2 cellular contexts compared by ENCODE assay signal in the genomic region with DNA sequence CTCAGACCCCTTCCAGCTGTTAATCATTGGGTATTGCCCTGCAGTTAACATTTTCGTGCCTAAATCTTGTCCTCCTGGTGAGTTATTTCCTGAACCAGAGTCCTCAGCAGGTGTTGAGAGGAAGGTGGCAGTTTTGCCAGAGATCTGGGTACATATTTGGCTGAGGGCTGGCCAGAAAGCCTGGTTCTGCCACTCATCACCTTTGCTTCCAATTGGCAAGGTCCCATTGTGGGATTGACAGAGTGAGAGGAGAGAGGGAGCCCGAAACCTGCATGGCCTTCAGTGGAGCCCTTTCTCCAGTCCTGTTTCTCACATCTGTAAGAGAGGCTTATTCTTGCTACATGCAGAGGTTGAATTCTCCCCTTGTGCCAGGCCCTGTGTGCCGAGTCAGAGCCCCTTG.
TF ChIP-seq lines count a peak whose summit lies in the region.

No MANE protein-coding gene starts in this region.

TF ChIP-seq in GM23338, 12 proteins besides CTCF, POLR2A, EP300 and RAD21 (continues in another document):
- no peak for TF ChIP-seq ZNF114 (CRISPR knock-in tag; IDR thresholded peaks at IDR 0.05)
- no peak for TF ChIP-seq ETS1 (IDR thresholded peaks at IDR 0.05)
- TF ChIP-seq, protein P1, sequence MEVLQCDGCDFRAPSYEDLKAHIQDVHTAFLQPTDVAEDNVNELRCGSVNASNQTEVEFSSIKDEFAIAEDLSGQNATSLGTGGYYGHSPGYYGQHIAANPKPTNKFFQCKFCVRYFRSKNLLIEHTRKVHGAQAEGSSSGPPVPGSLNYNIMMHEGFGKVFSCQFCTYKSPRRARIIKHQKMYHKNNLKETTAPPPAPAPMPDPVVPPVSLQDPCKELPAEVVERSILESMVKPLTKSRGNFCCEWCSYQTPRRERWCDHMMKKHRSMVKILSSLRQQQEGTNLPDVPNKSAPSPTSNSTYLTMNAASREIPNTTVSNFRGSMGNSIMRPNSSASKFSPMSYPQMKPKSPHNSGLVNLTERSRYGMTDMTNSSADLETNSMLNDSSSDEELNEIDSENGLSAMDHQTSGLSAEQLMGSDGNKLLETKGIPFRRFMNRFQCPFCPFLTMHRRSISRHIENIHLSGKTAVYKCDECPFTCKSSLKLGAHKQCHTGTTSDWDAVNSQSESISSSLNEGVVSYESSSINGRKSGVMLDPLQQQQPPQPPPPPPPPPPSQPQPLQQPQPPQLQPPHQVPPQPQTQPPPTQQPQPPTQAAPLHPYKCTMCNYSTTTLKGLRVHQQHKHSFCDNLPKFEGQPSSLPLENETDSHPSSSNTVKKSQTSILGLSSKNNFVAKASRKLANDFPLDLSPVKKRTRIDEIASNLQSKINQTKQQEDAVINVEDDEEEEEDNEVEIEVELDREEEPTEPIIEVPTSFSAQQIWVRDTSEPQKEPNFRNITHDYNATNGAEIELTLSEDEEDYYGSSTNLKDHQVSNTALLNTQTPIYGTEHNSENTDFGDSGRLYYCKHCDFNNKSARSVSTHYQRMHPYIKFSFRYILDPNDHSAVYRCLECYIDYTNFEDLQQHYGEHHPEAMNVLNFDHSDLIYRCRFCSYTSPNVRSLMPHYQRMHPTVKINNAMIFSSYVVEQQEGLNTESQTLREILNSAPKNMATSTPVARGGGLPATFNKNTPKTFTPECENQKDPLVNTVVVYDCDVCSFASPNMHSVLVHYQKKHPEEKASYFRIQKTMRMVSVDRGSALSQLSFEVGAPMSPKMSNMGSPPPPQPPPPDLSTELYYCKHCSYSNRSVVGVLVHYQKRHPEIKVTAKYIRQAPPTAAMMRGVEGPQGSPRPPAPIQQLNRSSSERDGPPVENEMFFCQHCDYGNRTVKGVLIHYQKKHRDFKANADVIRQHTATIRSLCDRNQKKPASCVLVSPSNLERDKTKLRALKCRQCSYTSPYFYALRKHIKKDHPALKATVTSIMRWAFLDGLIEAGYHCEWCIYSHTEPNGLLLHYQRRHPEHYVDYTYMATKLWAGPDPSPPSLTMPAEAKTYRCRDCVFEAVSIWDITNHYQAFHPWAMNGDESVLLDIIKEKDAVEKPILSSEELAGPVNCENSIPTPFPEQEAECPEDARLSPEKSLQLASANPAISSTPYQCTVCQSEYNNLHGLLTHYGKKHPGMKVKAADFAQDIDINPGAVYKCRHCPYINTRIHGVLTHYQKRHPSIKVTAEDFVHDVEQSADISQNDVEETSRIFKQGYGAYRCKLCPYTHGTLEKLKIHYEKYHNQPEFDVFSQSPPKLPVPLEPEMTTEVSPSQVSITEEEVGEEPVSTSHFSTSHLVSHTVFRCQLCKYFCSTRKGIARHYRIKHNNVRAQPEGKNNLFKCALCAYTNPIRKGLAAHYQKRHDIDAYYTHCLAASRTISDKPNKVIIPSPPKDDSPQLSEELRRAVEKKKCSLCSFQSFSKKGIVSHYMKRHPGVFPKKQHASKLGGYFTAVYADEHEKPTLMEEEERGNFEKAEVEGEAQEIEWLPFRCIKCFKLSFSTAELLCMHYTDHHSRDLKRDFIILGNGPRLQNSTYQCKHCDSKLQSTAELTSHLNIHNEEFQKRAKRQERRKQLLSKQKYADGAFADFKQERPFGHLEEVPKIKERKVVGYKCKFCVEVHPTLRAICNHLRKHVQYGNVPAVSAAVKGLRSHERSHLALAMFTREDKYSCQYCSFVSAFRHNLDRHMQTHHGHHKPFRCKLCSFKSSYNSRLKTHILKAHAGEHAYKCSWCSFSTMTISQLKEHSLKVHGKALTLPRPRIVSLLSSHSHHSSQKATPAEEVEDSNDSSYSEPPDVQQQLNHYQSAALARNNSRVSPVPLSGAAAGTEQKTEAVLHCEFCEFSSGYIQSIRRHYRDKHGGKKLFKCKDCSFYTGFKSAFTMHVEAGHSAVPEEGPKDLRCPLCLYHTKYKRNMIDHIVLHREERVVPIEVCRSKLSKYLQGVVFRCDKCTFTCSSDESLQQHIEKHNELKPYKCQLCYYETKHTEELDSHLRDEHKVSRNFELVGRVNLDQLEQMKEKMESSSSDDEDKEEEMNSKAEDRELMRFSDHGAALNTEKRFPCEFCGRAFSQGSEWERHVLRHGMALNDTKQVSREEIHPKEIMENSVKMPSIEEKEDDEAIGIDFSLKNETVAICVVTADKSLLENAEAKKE (CRISPR knock-in tag; IDR thresholded peaks at IDR 0.05), result no peak
- no peak for TF ChIP-seq EZH2phosphoT487 (IDR thresholded peaks at IDR 0.05; ENCODE audit: unreplicated experiment)
- no peak for TF ChIP-seq ZNF331 (CRISPR knock-in tag; IDR thresholded peaks at IDR 0.05; ENCODE audit: low read depth)
- TF ChIP-seq NANOG (IDR thresholded peaks at IDR 0.05; ENCODE audit: borderline replicate concordance), result no peak
- no peak for TF ChIP-seq POLR2AphosphoS5 (IDR thresholded peaks at IDR 0.05; ENCODE audit: low read depth)
- no peak for TF ChIP-seq JUNB (IDR thresholded peaks at IDR 0.05; ENCODE audit: unreplicated experiment)
- TF ChIP-seq REST (IDR thresholded peaks at IDR 0.05; ENCODE audit: unreplicated experiment), result no peak
- no peak for TF ChIP-seq STAT1 (IDR thresholded peaks at IDR 0.05; ENCODE audit: unreplicated experiment)

TF ChIP-seq in WTC11, 78 proteins besides CTCF, POLR2A, EP300 and RAD21:
- TF ChIP-seq ZNF219 (CRISPR knock-in tag; IDR thresholded peaks at IDR 0.05; ENCODE audit: borderline replicate concordance) (no peak), ZNF671 (CRISPR knock-in tag; IDR thresholded peaks at IDR 0.05) (no peak), ETV6 (CRISPR knock-in tag; IDR thresholded peaks at IDR 0.05) (no peak), GRHL2 (CRISPR knock-in tag; IDR thresholded peaks at IDR 0.05; ENCODE audit: insufficient replicate concordance, severe bottlenecking) (no peak), MXD4 (CRISPR knock-in tag; IDR thresholded peaks at IDR 0.05; ENCODE audit: borderline replicate concordance) (no peak), PRDM15 (CRISPR knock-in tag; IDR thresholded peaks at IDR 0.05) (no peak), GTF2I (CRISPR knock-in tag; conservative IDR thresholded peaks at IDR 0.05) (no peak), ZNF281 (CRISPR knock-in tag; IDR thresholded peaks at IDR 0.05) (no peak), NFYB (CRISPR knock-in tag; conservative IDR thresholded peaks at IDR 0.05; ENCODE audit: low read depth) (no peak), ATF2 (CRISPR knock-in tag; IDR thresholded peaks at IDR 0.05; ENCODE audit: borderline replicate concordance, low read depth) (no peak), MLX (CRISPR knock-in tag; IDR thresholded peaks at IDR 0.05) (no peak)
- TF ChIP-seq, protein P2, sequence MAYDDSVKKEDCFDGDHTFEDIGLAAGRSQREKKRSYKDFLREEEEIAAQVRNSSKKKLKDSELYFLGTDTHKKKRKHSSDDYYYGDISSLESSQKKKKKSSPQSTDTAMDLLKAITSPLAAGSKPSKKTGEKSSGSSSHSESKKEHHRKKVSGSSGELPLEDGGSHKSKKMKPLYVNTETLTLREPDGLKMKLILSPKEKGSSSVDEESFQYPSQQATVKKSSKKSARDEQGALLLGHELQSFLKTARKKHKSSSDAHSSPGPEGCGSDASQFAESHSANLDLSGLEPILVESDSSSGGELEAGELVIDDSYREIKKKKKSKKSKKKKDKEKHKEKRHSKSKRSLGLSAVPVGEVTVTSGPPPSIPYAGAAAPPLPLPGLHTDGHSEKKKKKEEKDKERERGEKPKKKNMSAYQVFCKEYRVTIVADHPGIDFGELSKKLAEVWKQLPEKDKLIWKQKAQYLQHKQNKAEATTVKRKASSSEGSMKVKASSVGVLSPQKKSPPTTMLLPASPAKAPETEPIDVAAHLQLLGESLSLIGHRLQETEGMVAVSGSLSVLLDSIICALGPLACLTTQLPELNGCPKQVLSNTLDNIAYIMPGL (CRISPR knock-in tag; IDR thresholded peaks at IDR 0.05), result no peak
- TF ChIP-seq, protein P3, sequence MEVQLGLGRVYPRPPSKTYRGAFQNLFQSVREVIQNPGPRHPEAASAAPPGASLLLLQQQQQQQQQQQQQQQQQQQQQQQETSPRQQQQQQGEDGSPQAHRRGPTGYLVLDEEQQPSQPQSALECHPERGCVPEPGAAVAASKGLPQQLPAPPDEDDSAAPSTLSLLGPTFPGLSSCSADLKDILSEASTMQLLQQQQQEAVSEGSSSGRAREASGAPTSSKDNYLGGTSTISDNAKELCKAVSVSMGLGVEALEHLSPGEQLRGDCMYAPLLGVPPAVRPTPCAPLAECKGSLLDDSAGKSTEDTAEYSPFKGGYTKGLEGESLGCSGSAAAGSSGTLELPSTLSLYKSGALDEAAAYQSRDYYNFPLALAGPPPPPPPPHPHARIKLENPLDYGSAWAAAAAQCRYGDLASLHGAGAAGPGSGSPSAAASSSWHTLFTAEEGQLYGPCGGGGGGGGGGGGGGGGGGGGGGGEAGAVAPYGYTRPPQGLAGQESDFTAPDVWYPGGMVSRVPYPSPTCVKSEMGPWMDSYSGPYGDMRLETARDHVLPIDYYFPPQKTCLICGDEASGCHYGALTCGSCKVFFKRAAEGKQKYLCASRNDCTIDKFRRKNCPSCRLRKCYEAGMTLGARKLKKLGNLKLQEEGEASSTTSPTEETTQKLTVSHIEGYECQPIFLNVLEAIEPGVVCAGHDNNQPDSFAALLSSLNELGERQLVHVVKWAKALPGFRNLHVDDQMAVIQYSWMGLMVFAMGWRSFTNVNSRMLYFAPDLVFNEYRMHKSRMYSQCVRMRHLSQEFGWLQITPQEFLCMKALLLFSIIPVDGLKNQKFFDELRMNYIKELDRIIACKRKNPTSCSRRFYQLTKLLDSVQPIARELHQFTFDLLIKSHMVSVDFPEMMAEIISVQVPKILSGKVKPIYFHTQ (CRISPR knock-in tag; IDR thresholded peaks at IDR 0.05), result no peak
